Comparison of ENCODE assay signal across 24 cellular contexts in genomic region chr13:51235186-51235585, GRCh38. TPM values are rescaled to one million over a fixed set of nuclear protein-coding genes. Genes with fewer than 3 reads are reported as not detected.
A peak's percentile ranks its signal among the peaks of the same experiment; 100 is the strongest.
DNase-seq lines count a peak whose midpoint lies in the region; ATAC-seq and TF ChIP-seq lines count a peak whose summit lies in the region.
"Had no signal": no experiment of that assay in that cellular context is flagged by ENCODE, and none has a peak within 500 bp of the region (broad histone marks: within the 10 kb centered on the region; RNA-seq: fewer than 3 reads in every experiment).

No MANE protein-coding gene starts in this region.

- no peak overlapping the region for H3K4me3 ChIP-seq in GM23338
- no peak overlapping the region for H3K4me3 ChIP-seq in adipocyte (ENCODE audit: low read length)
- no peak overlapping the region for H3K4me3 ChIP-seq in fibroblast of lung (replicated peaks in 1 of 4; ENCODE audit: control extremely low read depth in 1 of 4, insufficient read depth in 1 of 4, low read depth in 3 of 4, low read length in 4 of 4)
- H3K4me3 ChIP-seq in thyroid gland (replicated peaks in 1 of 3): no peak overlapping the region
- H3K4me3 ChIP-seq in neuronal stem cell (ENCODE audit: low read length in 2 of 2): no peak overlapping the region
- no peak overlapping the region for H3K4me3 ChIP-seq in osteoblast (ENCODE audit: insufficient read depth, low read length)
- H3K4me3 ChIP-seq: A549, SK-N-MC had no signal

- H2AFZ ChIP-seq in GM23338 (no peak overlapping the region), fibroblast of lung (ENCODE audit: low read length) (no peak overlapping the region), neuronal stem cell (ENCODE audit: low read length) (no peak overlapping the region), osteoblast (ENCODE audit: low read length) (no peak overlapping the region)

- no peak overlapping the region for H2AK5ac ChIP-seq in neuronal stem cell (ENCODE audit: low read depth, low read length)

- H3K9ac ChIP-seq in adipocyte (ENCODE audit: low read length) (peak overlapping the region; percentile 38), fibroblast of lung (ENCODE audit: insufficient read depth, low read length) (no peak overlapping the region), neuronal stem cell (ENCODE audit: low read depth, low read length, poor library complexity) (no peak overlapping the region)
- H3K9ac ChIP-seq: KMS-11 had no signal

- H3K27me3 ChIP-seq in GM23338 (ENCODE audit: insufficient read depth) (no peaks in the 10 kb centered on the region), adipocyte (replicated peaks; ENCODE audit: control insufficient read depth, insufficient read depth, low read length) (no peaks in the 10 kb centered on the region), fibroblast of lung (ENCODE audit: control insufficient read depth, insufficient read depth, low read length) (no peaks in the 10 kb centered on the region), thyroid gland (no peaks in the 10 kb centered on the region), neuronal stem cell (ENCODE audit: control insufficient read depth in 3 of 3, insufficient read depth in 3 of 3, low read depth in 1 of 3, low read length in 3 of 3) (no peaks in the 10 kb centered on the region), osteoblast (ENCODE audit: insufficient read depth, low read length) (peaks cover 28% of the 10 kb centered on the region)

- TF ChIP-seq CTCF in GM23338 (conservative IDR thresholded peaks at IDR 0.05; ENCODE audit: low read depth in 2 of 2): no peak
- no peak for TF ChIP-seq CTCF in fibroblast of lung (conservative IDR thresholded peaks at IDR 0.05 in 1 of 2, IDR thresholded peaks at IDR 0.05 in 1 of 2; ENCODE audit: low read depth in 1 of 2, low read length in 2 of 2)
- TF ChIP-seq CTCF in thyroid gland (IDR thresholded peaks at IDR 0.05): no peak
- TF ChIP-seq CTCF in osteoblast (IDR thresholded peaks at IDR 0.05; ENCODE audit: extremely low read depth, low read depth, low read length): no peak

- peaks cover 65% of the 10 kb centered on the region for H3K4me1 Mint-ChIP-seq in GM23338
- H3K4me1 Mint-ChIP-seq: CD8-positive, alpha-beta memory T cell had no signal

- DNase-seq in GM23338 (ENCODE audit: low spot score) (no peak), adipocyte (ENCODE audit: low read depth) (no peak), fibroblast of lung (ENCODE audit: low read depth in 2 of 2) (no peak), thyroid gland (no peak), neuronal stem cell (ENCODE audit: low spot score) (no peak), osteoblast (ENCODE audit: insufficient read length, low spot score, missing footprints) (no peak)
- DNase-seq: CD8-positive, alpha-beta memory T cell; DND-41; H9; IMR-90; MM.1S; NCI-H1694; NCI-H2029 treated with DMSO at 0.1 percent for 48 hours; NCI-H446 treated with DMSO at 0.1 percent for 48 hours; NCI-H82; SHP77 treated with DMSO at 0.1 percent for 48 hours; SW 1271 had no signal

- no peaks in the 10 kb centered on the region for H3F3A ChIP-seq in GM23338 (replicated peaks; ENCODE audit: low read depth)

- H3K18ac ChIP-seq in neuronal stem cell (ENCODE audit: low read length): no peak overlapping the region

- H3K4me2 ChIP-seq in GM23338 (peak overlapping the region; percentile 19; the same call in 1 of the 2 replicates), fibroblast of lung (ENCODE audit: extremely low read depth, insufficient read depth, low read length) (no peak overlapping the region), neuronal stem cell (ENCODE audit: insufficient read depth, low read length, poor library complexity, severe bottlenecking) (no peak overlapping the region), osteoblast (ENCODE audit: insufficient read depth, low read length) (no peak overlapping the region)
- H3K4me2 ChIP-seq: A549, KMS-11 had no signal

- H4K91ac ChIP-seq in neuronal stem cell (ENCODE audit: low read depth, low read length, poor library complexity): no peak overlapping the region

- H2BK5ac ChIP-seq in neuronal stem cell (ENCODE audit: low read length): no peak overlapping the region

- 83 to 95% methylated on average over 2 of the region's 2 CpGs for WGBS in thyroid gland, 2 donors
- WGBS in neuronal stem cell (ENCODE audit: extremely low coverage in 2 of 2, insufficient read length in 2 of 2, insufficient replicate concordance in 1 of 2), 2 donors: no CpG with 5 or more reads among the region's 2 CpGs

- no peak overlapping the region for H3K4ac ChIP-seq in neuronal stem cell (ENCODE audit: low read length)

- H3K9me3 ChIP-seq in adipocyte (ENCODE audit: control insufficient read depth, low read length) (no peaks in the 10 kb centered on the region), fibroblast of lung (ENCODE audit: control insufficient read depth, insufficient read depth, low read depth, low read length) (no peaks in the 10 kb centered on the region), thyroid gland (no peaks in the 10 kb centered on the region), neuronal stem cell (replicated peaks in 1 of 2; ENCODE audit: control insufficient read depth in 2 of 2, insufficient read depth in 1 of 2, low read depth in 1 of 2, low read length in 2 of 2) (peaks cover 0 to 4% of the 10 kb centered on the region in 2 donors), osteoblast (ENCODE audit: low read depth, low read length) (no peaks in the 10 kb centered on the region)
- H3K9me3 ChIP-seq: A549 had no signal

- H2BK120ac ChIP-seq in neuronal stem cell (ENCODE audit: low read depth, low read length): no peak overlapping the region

- H3K9me3 Mint-ChIP-seq in GM23338: no peaks in the 10 kb centered on the region
- H3K9me3 Mint-ChIP-seq: CD8-positive, alpha-beta memory T cell; H9 had no signal

- no peak for TF ChIP-seq POLR2A in thyroid gland (IDR thresholded peaks at IDR 0.05)

- no peak overlapping the region for H2BK12ac ChIP-seq in neuronal stem cell (ENCODE audit: low read length)

- no peak overlapping the region for H3K27ac Mint-ChIP-seq in GM23338
- H3K27ac Mint-ChIP-seq: CD14-positive monocyte; CD8-positive, alpha-beta memory T cell had no signal

- no peaks in the 10 kb centered on the region for H3K9me2 ChIP-seq in GM23338 (ENCODE audit: insufficient read depth)

- no peak overlapping the region for H3K14ac ChIP-seq in neuronal stem cell (ENCODE audit: low read length)

- ATAC-seq in GM23338 (no peak), HG03378 (IDR thresholded peaks at IDR 0.05; ENCODE audit: unreplicated experiment) (no peak)
- ATAC-seq: A549, Panc1 had no signal

- peaks cover 37% of the 10 kb centered on the region for H3K36me3 ChIP-seq in GM23338 (ENCODE audit: insufficient read depth)
- no peaks in the 10 kb centered on the region for H3K36me3 ChIP-seq in adipocyte (ENCODE audit: control insufficient read depth, insufficient read depth, low read length, severe bottlenecking)
- no peaks in the 10 kb centered on the region for H3K36me3 ChIP-seq in fibroblast of lung (ENCODE audit: control insufficient read depth, insufficient read depth, low read length)
- no peaks in the 10 kb centered on the region for H3K36me3 ChIP-seq in thyroid gland
- H3K36me3 ChIP-seq in neuronal stem cell (replicated peaks in 1 of 2; ENCODE audit: control insufficient read depth in 2 of 2, insufficient read depth in 2 of 2, low read length in 2 of 2): peaks cover 0 to 4% of the 10 kb centered on the region in 2 donors
- H3K36me3 ChIP-seq in osteoblast (ENCODE audit: insufficient read depth, low read length): no peaks in the 10 kb centered on the region

- 0 out of 2 replicates have a peak overlapping the region, but pooled peaks have one; percentile 22 for H3K27ac ChIP-seq in GM23338 (ENCODE audit: low read depth)
- peak overlapping the region; percentile 34 for H3K27ac ChIP-seq in fibroblast of lung (ENCODE audit: insufficient read depth, low read length)
- H3K27ac ChIP-seq in thyroid gland: peak overlapping the region; percentile 86 to 90 (median 87)
- H3K27ac ChIP-seq in neuronal stem cell (replicated peaks; ENCODE audit: low read length): no peak overlapping the region
- H3K27ac ChIP-seq in osteoblast (ENCODE audit: low read depth, low read length): no peak overlapping the region
- H3K27ac ChIP-seq: A549, KMS-11, RWPE1, SK-N-MC had no signal

- H3K23ac ChIP-seq in neuronal stem cell (ENCODE audit: low read depth, low read length, poor library complexity): no peak overlapping the region

- H2BK15ac ChIP-seq in neuronal stem cell (ENCODE audit: low read length): no peak overlapping the region

- intact Hi-C loops in thyroid gland (cut with DNase I): no loop called here

- no peak overlapping the region; the same call in 2 of the 3 replicates for H3K4me3 Mint-ChIP-seq in GM23338
- H3K4me3 Mint-ChIP-seq: CD14-positive monocyte; CD8-positive, alpha-beta memory T cell had no signal

- no peaks in the 10 kb centered on the region for H3K79me1 ChIP-seq in neuronal stem cell (ENCODE audit: low read depth, low read length)

- H3K36me3 Mint-ChIP-seq in GM23338 (ENCODE audit: low read depth): peaks cover 66% of the 10 kb centered on the region
- H3K36me3 Mint-ChIP-seq: CD8-positive, alpha-beta memory T cell had no signal

- H4K20me1 ChIP-seq in GM23338 (replicated peaks; ENCODE audit: insufficient read depth): peaks cover 23% of the 10 kb centered on the region; the same call in 1 of the 2 replicates
- H4K20me1 ChIP-seq in fibroblast of lung (ENCODE audit: control insufficient read depth, extremely low read depth, insufficient read depth, low read length): no peaks in the 10 kb centered on the region
- H4K20me1 ChIP-seq in osteoblast (ENCODE audit: insufficient read depth, low read length): no peaks in the 10 kb centered on the region

- H3K79me2 ChIP-seq in GM23338 (replicated peaks; ENCODE audit: insufficient read depth): peaks cover 94% of the 10 kb centered on the region
- no peaks in the 10 kb centered on the region for H3K79me2 ChIP-seq in fibroblast of lung (ENCODE audit: control insufficient read depth, insufficient read depth, low read length)
- H3K79me2 ChIP-seq in osteoblast (ENCODE audit: insufficient read depth, low read length): no peaks in the 10 kb centered on the region

- no peak overlapping the region for H4K8ac ChIP-seq in neuronal stem cell (ENCODE audit: low read depth, low read length)

- H3K27me3 Mint-ChIP-seq in GM23338 (ENCODE audit: insufficient read depth, low read depth, poor library complexity): no peaks in the 10 kb centered on the region

- H3K4me1 ChIP-seq in GM23338 (ENCODE audit: insufficient read depth) (peaks cover 31% of the 10 kb centered on the region), adipocyte (ENCODE audit: control insufficient read depth, insufficient read depth, low read length) (peaks cover 20% of the 10 kb centered on the region), fibroblast of lung (ENCODE audit: control insufficient read depth, extremely low read depth, insufficient read depth, low read length) (peaks cover 3% of the 10 kb centered on the region), thyroid gland (peaks cover 27 to 38% of the 10 kb centered on the region in 2 donors), neuronal stem cell (ENCODE audit: control insufficient read depth in 2 of 2, insufficient read depth in 1 of 2, low read depth in 1 of 2, low read length in 2 of 2) (peaks cover 0 to 7% of the 10 kb centered on the region in 2 donors), osteoblast (ENCODE audit: insufficient read depth, low read length) (no peaks in the 10 kb centered on the region)
- H3K4me1 ChIP-seq: A549 had no signal

RNA-seq across cellular contexts. Expression of gene FAM124A, which starts 13.0 kb away (rescaled TPM):
- total RNA-seq in GM23338 (2014; rRNA removed; shearing (Covaris generic)): 84.1 and 109 TPM in 2 replicates
- 35.9 and 37.7 TPM in 2 replicates for polyA plus RNA-seq in GM23338 (2016; fragmentation: Nextera tagmentation; extraction: Ambion mirVana)
- total RNA-seq in fibroblast of lung: 2.6 and 4.8 TPM in 2 replicates
- polyA plus RNA-seq in fibroblast of lung: 1.7 and 3.2 TPM in 2 replicates
- polyA plus RNA-seq in fibroblast of lung (2012): 1.8 and 2.7 TPM in 2 replicates
- polyA minus RNA-seq in fibroblast of lung (ENCODE audit: low replicate concordance): 3.0 and 5.4 TPM in 2 replicates
- total RNA-seq in thyroid gland: 10 to 100 TPM in 1 of 4 donors, 1 to 10 TPM in 3; 9.1 to 11.4 (median 9.4) TPM
- polyA plus RNA-seq in neuronal stem cell (2013, experiment 1 of 2): 7.8 TPM
- polyA plus RNA-seq in neuronal stem cell (2013, experiment 2 of 2): 7.9 TPM
- total RNA-seq in osteoblast: 1.1 and 1.2 TPM in 2 replicates
- total RNA-seq: IMR-90 had no signal
- polyA plus RNA-seq: CD8-positive, alpha-beta memory T cell had no signal

Comparison
In these comparisons a context has a peak if more than half of its experiments do, and no peak if none do; other contexts are left out.
1. H3K27ac ChIP-seq: peak in GM23338 (single experiment), fibroblast of lung (single experiment) and thyroid gland (3 of 3); none in neuronal stem cell (single experiment) and osteoblast (single experiment).